Comparison of ENCODE assay signal across 18 cellular contexts in genomic region chr3:115388166-115388565, GRCh38.
DNase-seq lines count a peak whose midpoint lies in the region; ATAC-seq and TF ChIP-seq lines count a peak whose summit lies in the region.
"Had no signal": no experiment of that assay in that cellular context is flagged by ENCODE, and none has a peak within 500 bp of the region (broad histone marks: within the 10 kb centered on the region; RNA-seq: fewer than 3 reads in every experiment).

No MANE protein-coding gene starts in this region.

- H3K27ac ChIP-seq in mesenchymal stem cell (ENCODE audit: low read length, poor library complexity, severe bottlenecking) (no peak overlapping the region), thoracic aorta (peak overlapping the region; percentile 25 to 46), left lung (no peak overlapping the region)
- H3K27ac ChIP-seq: neural progenitor cell, tibial nerve had no signal

- no peak overlapping the region for H4K8ac ChIP-seq in mesenchymal stem cell (ENCODE audit: low read length)

- H3K18ac ChIP-seq in mesenchymal stem cell (ENCODE audit: low read depth in 1 of 2, low read length in 2 of 2): no peak overlapping the region

- H3K9me3 Mint-ChIP-seq in T-cell: no peaks in the 10 kb centered on the region
- H3K9me3 Mint-ChIP-seq: endodermal cell; mesothelial cell of epicardium; neural progenitor cell; stimulated activated naive B cell treated with anti-CD40 and anti-IgM and Interleukin-4, amounts not matched to agents 10 μg/mL and 1 μg/mL and 100 μg/mL, for 72 hours had no signal

- H2AFZ ChIP-seq in mesenchymal stem cell (ENCODE audit: low read depth, low read length): no peak overlapping the region
- H2AFZ ChIP-seq: neural progenitor cell had no signal

- H3K4ac ChIP-seq in mesenchymal stem cell (ENCODE audit: low read depth in 1 of 2, low read length in 2 of 2): no peak overlapping the region

- H4K91ac ChIP-seq in mesenchymal stem cell (ENCODE audit: low read length): no peak overlapping the region

- H3K9ac ChIP-seq in mesenchymal stem cell (ENCODE audit: low read length): no peak overlapping the region
- H3K9ac ChIP-seq: neural progenitor cell had no signal

- no peak overlapping the region for H2AK5ac ChIP-seq in mesenchymal stem cell (ENCODE audit: low read length, severe bottlenecking)

- peak; percentile 56 for DNase-seq in amniotic epithelial cell (ENCODE audit: low read depth)
- DNase-seq in fibroblast of pulmonary artery (ENCODE audit: low read depth): peak; percentile 52
- peak; percentile 26 for DNase-seq in mesenchymal stem cell
- DNase-seq in thoracic aorta (ENCODE audit: low spot score): no peak
- no peak for DNase-seq in left lung
- no peak for DNase-seq in T-cell
- DNase-seq in NCI-H1417 (lab: John Stamatoyannopoulos, UW): no peak
- DNase-seq: activated CD4-positive, alpha-beta T cell treated with anti-CD3 and anti-CD28 coated beads for 4 hours; activated CD8-positive, alpha-beta memory T cell treated with anti-CD3 and anti-CD28 coated beads, Interleukin-2, amount 10 ng/mL, durations not matched to agents 7 days and 5 days; endodermal cell; foreskin melanocyte; NCI-H1417 treated with DMSO at 0.1 percent for 48 hours; NCI-H526; stimulated activated naive B cell treated with anti-CD40 and anti-IgM and Interleukin-4, amounts not matched to agents 10 μg/mL and 1 μg/mL and 100 μg/mL, for 72 hours had no signal

- H3K36me3 ChIP-seq in mesenchymal stem cell (ENCODE audit: control insufficient read depth in 1 of 2, insufficient read depth in 2 of 2, low read depth in 1 of 2, low read length in 2 of 2) (no peaks in the 10 kb centered on the region), thoracic aorta (no peaks in the 10 kb centered on the region), left lung (no peaks in the 10 kb centered on the region)
- H3K36me3 ChIP-seq: HAP-1, neural progenitor cell, tibial nerve had no signal

- no peak overlapping the region for H2BK5ac ChIP-seq in mesenchymal stem cell (ENCODE audit: low read depth, low read length, poor library complexity, severe bottlenecking)

- no peak overlapping the region for H3K23ac ChIP-seq in mesenchymal stem cell (ENCODE audit: low read length in 2 of 2)

- CTCF ChIA-PET in T-cell (lab: Charles Lee): no interaction called here

- peaks cover 3 to 5% of the 10 kb centered on the region in 2 donors for H3K27me3 Mint-ChIP-seq in T-cell
- H3K27me3 Mint-ChIP-seq: stimulated activated naive B cell treated with anti-CD40 and anti-IgM and Interleukin-4, amounts not matched to agents 10 μg/mL and 1 μg/mL and 100 μg/mL, for 72 hours had no signal

- no peaks in the 10 kb centered on the region for H3K27me3 ChIP-seq in mesenchymal stem cell (ENCODE audit: control insufficient read depth in 1 of 2, insufficient read depth in 1 of 2, low read length in 2 of 2)
- H3K27me3 ChIP-seq in thoracic aorta (replicated peaks; ENCODE audit: insufficient read depth): no peaks in the 10 kb centered on the region
- no peaks in the 10 kb centered on the region for H3K27me3 ChIP-seq in left lung
- H3K27me3 ChIP-seq: neural progenitor cell, tibial nerve had no signal

- no peak for ATAC-seq in thoracic aorta (ENCODE audit: insufficient number of reproducible peaks, low FRiP score, low read depth)
- no peak for ATAC-seq in left lung
- ATAC-seq in T-cell (replicated peaks in 1 of 4): no peak
- ATAC-seq: activated CD8-positive, alpha-beta memory T cell treated with anti-CD3 and anti-CD28 coated beads, Interleukin-2, amount 10 ng/mL, durations not matched to agents 7 days and 5 days; stimulated activated naive B cell treated with anti-CD40 and anti-IgM and Interleukin-4, amounts not matched to agents 10 μg/mL and 1 μg/mL and 100 μg/mL, for 72 hours had no signal

- H3K4me1 Mint-ChIP-seq in T-cell: peaks cover 6 to 14% (median 9%) of the 10 kb centered on the region in 3 donors
- H3K4me1 Mint-ChIP-seq: activated CD8-positive, alpha-beta memory T cell treated with anti-CD3 and anti-CD28 coated beads, Interleukin-2, amount 10 ng/mL, durations not matched to agents 7 days and 5 days; stimulated activated naive B cell treated with anti-CD40 and anti-IgM and Interleukin-4, amounts not matched to agents 10 μg/mL and 1 μg/mL and 100 μg/mL, for 72 hours had no signal

- 67% methylated on average over 1 of the region's 1 CpG for WGBS in mesenchymal stem cell

- H3K36me3 Mint-ChIP-seq in T-cell: no peaks in the 10 kb centered on the region
- H3K36me3 Mint-ChIP-seq: activated CD8-positive, alpha-beta memory T cell treated with anti-CD3 and anti-CD28 coated beads, Interleukin-2, amount 10 ng/mL, durations not matched to agents 7 days and 5 days; mesothelial cell of epicardium; neural progenitor cell; stimulated activated naive B cell treated with anti-CD40 and anti-IgM and Interleukin-4, amounts not matched to agents 10 μg/mL and 1 μg/mL and 100 μg/mL, for 72 hours had no signal

- no peak overlapping the region for H2BK15ac ChIP-seq in mesenchymal stem cell (ENCODE audit: low read depth, poor library complexity, severe bottlenecking)

- H2BK120ac ChIP-seq in mesenchymal stem cell (ENCODE audit: low read depth, low read length): no peak overlapping the region

- POLR2A ChIA-PET in T-cell (lab: Charles Lee): no interaction called here

- H3K9me3 ChIP-seq in mesenchymal stem cell (ENCODE audit: control insufficient read depth, low read length) (no peaks in the 10 kb centered on the region), thoracic aorta (no peaks in the 10 kb centered on the region), left lung (no peaks in the 10 kb centered on the region)
- H3K9me3 ChIP-seq: HAP-1, tibial nerve had no signal

- TF ChIP-seq CTCF in fibroblast of pulmonary artery (IDR thresholded peaks at IDR 0.05; ENCODE audit: low read length, missing control alignments) (no peak), thoracic aorta (IDR thresholded peaks at IDR 0.05) (no peak), left lung (IDR thresholded peaks at IDR 0.05) (no peak)

- intact Hi-C loops in left lung (cut with DNase I): no loop called here

- no peak overlapping the region for H3K4me2 ChIP-seq in mesenchymal stem cell (ENCODE audit: low read length, poor library complexity, severe bottlenecking)
- H3K4me2 ChIP-seq: neural progenitor cell had no signal

- no peak overlapping the region for H3K14ac ChIP-seq in mesenchymal stem cell (ENCODE audit: low read length in 2 of 2)

- no peak overlapping the region for H2BK12ac ChIP-seq in mesenchymal stem cell (ENCODE audit: low read length in 2 of 2)

- H3K4me3 Mint-ChIP-seq in T-cell: no peak overlapping the region
- H3K4me3 Mint-ChIP-seq: activated CD8-positive, alpha-beta memory T cell treated with anti-CD3 and anti-CD28 coated beads, Interleukin-2, amount 10 ng/mL, durations not matched to agents 7 days and 5 days; endodermal cell; mesothelial cell of epicardium; neural progenitor cell; stimulated activated naive B cell treated with anti-CD40 and anti-IgM and Interleukin-4, amounts not matched to agents 10 μg/mL and 1 μg/mL and 100 μg/mL, for 72 hours had no signal

- no peak overlapping the region for H3K27ac Mint-ChIP-seq in T-cell
- H3K27ac Mint-ChIP-seq: activated CD8-positive, alpha-beta memory T cell treated with anti-CD3 and anti-CD28 coated beads, Interleukin-2, amount 10 ng/mL, durations not matched to agents 7 days and 5 days; endodermal cell; mesothelial cell of epicardium; neural progenitor cell; stimulated activated naive B cell treated with anti-CD40 and anti-IgM and Interleukin-4, amounts not matched to agents 10 μg/mL and 1 μg/mL and 100 μg/mL, for 72 hours had no signal

- H3K4me3 ChIP-seq in fibroblast of pulmonary artery (replicated peaks; ENCODE audit: low read depth, low read length) (no peak overlapping the region), mesenchymal stem cell (ENCODE audit: insufficient read depth in 1 of 2, low read depth in 1 of 2, low read length in 2 of 2) (no peak overlapping the region), thoracic aorta (peak overlapping the region; percentile 30), left lung (no peak overlapping the region)
- H3K4me3 ChIP-seq: HAP-1, neural progenitor cell, tibial nerve had no signal

- H3K4me1 ChIP-seq in mesenchymal stem cell (ENCODE audit: control insufficient read depth, insufficient read depth, low read depth, low read length) (no peaks in the 10 kb centered on the region), thoracic aorta (ENCODE audit: control insufficient read depth in 1 of 2, low read depth in 2 of 2) (peaks cover 2 to 21% of the 10 kb centered on the region in 2 donors), left lung (no peaks in the 10 kb centered on the region)
- H3K4me1 ChIP-seq: HAP-1, tibial nerve had no signal

- H3K79me1 ChIP-seq in mesenchymal stem cell (replicated peaks; ENCODE audit: low read length, poor library complexity, severe bottlenecking): no peaks in the 10 kb centered on the region

Comparison
In these comparisons a context has a peak if more than half of its experiments do, and no peak if none do; other contexts are left out.
1. DNase-seq: peak in amniotic epithelial cell (single experiment), fibroblast of pulmonary artery (single experiment) and mesenchymal stem cell (single experiment); none in thoracic aorta (single experiment), left lung (0 of 2), T-cell (0 of 34) and NCI-H1417 (0 of 3).
2. H3K27ac ChIP-seq: peak in thoracic aorta (2 of 2); none in mesenchymal stem cell (single experiment) and left lung (0 of 2).